In genomic region chr9:132587484-132587858, GRCh38 we compare ENCODE assay signal across 23 cellular contexts. TPM values are rescaled to one million over a fixed set of nuclear protein-coding genes. Genes with fewer than 3 reads are reported as not detected.
DNase-seq lines count a peak whose midpoint lies in the region; ATAC-seq and TF ChIP-seq lines count a peak whose summit lies in the region.
"Had no signal": no experiment of that assay in that cellular context is flagged by ENCODE, and none has a peak within 500 bp of the region (broad histone marks: within the 10 kb centered on the region; RNA-seq: fewer than 3 reads in every experiment).

No MANE protein-coding gene starts in this region.

- H3K4me1 ChIP-seq in GM23338 (ENCODE audit: insufficient read depth) (peaks cover 60% of the 10 kb centered on the region), IMR-90 (ENCODE audit: control insufficient read depth, insufficient read depth, low read length) (no peaks in the 10 kb centered on the region; the same call in 1 of the 2 replicates), iPS-15b (ENCODE audit: control insufficient read depth, insufficient read depth, low read length) (peaks cover 25% of the 10 kb centered on the region)
- H3K4me1 ChIP-seq: BE2C had no signal

- H3K9me3 ChIP-seq in IMR-90 (ENCODE audit: control insufficient read depth, insufficient read depth, low read length) (peaks cover 2% of the 10 kb centered on the region), iPS-15b (ENCODE audit: control insufficient read depth, insufficient read depth, low read length) (no peaks in the 10 kb centered on the region)
- H3K9me3 ChIP-seq: A549, BE2C, SJSA1 had no signal

- H3K9ac ChIP-seq in IMR-90 (ENCODE audit: low read depth, low read length) = no peak overlapping the region
- H3K9ac ChIP-seq in iPS-15b (ENCODE audit: low read depth, low read length) = no peak overlapping the region
- H3K9ac ChIP-seq: GM23248 had no signal

- no peaks in the 10 kb centered on the region for H3K9me3 Mint-ChIP-seq in GM23338

- no peaks in the 10 kb centered on the region for H3K79me2 ChIP-seq in GM23338 (replicated peaks; ENCODE audit: insufficient read depth)

- no peaks in the 10 kb centered on the region for H3K9me2 ChIP-seq in GM23338 (ENCODE audit: insufficient read depth)

- TF ChIP-seq CTCF in GM23338 (conservative IDR thresholded peaks at IDR 0.05; ENCODE audit: low read depth in 2 of 2) = no peak
- TF ChIP-seq CTCF in IMR-90 (conservative IDR thresholded peaks at IDR 0.05; ENCODE audit: low read depth, low read length) = no peak

- H3K27me3 ChIP-seq in GM23338 (ENCODE audit: insufficient read depth) (peaks cover 100% of the 10 kb centered on the region), IMR-90 (ENCODE audit: control insufficient read depth, insufficient read depth, low read length) (peaks cover 95% of the 10 kb centered on the region), iPS-15b (ENCODE audit: control insufficient read depth, insufficient read depth, low read length) (peaks cover 92% of the 10 kb centered on the region)

- peak overlapping the region; percentile 7; the same call in 1 of the 2 replicates for H3K23ac ChIP-seq in IMR-90 (ENCODE audit: low read depth, low read length)

- WGBS in IMR-90 (ENCODE audit: extremely low coverage in 2 of 2, insufficient read length in 1 of 2), 2 experiments = 11% methylated on average over 5 of the region's 12 CpGs; no CpG with 5 or more reads in 1 of the 2 experiments

- no peak overlapping the region for H3K56ac ChIP-seq in IMR-90 (ENCODE audit: extremely low read depth, insufficient read depth, low read length)

- no peaks in the 10 kb centered on the region; the same call in 1 of the 2 replicates for H3K9me1 ChIP-seq in IMR-90 (ENCODE audit: insufficient read depth, low read length)

- no peak overlapping the region for H2BK120ac ChIP-seq in IMR-90 (ENCODE audit: low read depth, low read length)

- ATAC-seq in GM23338 = no peak
- no peak for ATAC-seq in IMR-90 (ENCODE audit: low read depth)
- ATAC-seq: A549, Panc1, Right ventricle myocardium inferior had no signal

- no peak overlapping the region for H3K27ac ChIP-seq in GM23338 (ENCODE audit: low read depth)
- no peak overlapping the region for H3K27ac ChIP-seq in IMR-90 (ENCODE audit: insufficient read depth, low read length)
- H3K27ac ChIP-seq: A549, GM23248, SJSA1 had no signal

- dilution Hi-C loops in IMR-90 (cut with HindIII; ENCODE audit: low sequenced_read_pairs, unreplicated experiment) = no loop called here

- CTCF ChIA-PET in IMR-90 (lab: Yijun Ruan, JAX) = no interaction called here

- H3K36me3 ChIP-seq in GM23338 (ENCODE audit: insufficient read depth) = no peaks in the 10 kb centered on the region
- H3K36me3 ChIP-seq in IMR-90 (ENCODE audit: control insufficient read depth, insufficient read depth, low read length) = no peaks in the 10 kb centered on the region
- peaks cover 3% of the 10 kb centered on the region for H3K36me3 ChIP-seq in iPS-15b (ENCODE audit: control insufficient read depth, insufficient read depth, low read length)
- H3K36me3 ChIP-seq: BE2C, SJSA1 had no signal

- H3K14ac ChIP-seq in IMR-90 (replicated peaks; ENCODE audit: low read depth, low read length) = no peak overlapping the region

- H2AK9ac ChIP-seq in IMR-90 (replicated peaks; ENCODE audit: low read depth, low read length, poor library complexity) = no peak overlapping the region

- no peak overlapping the region for H3K4ac ChIP-seq in IMR-90 (ENCODE audit: low read depth, low read length)

- no peaks in the 10 kb centered on the region for H3K79me1 ChIP-seq in IMR-90 (ENCODE audit: low read depth in 1 of 2, low read length in 2 of 2)

- TF ChIP-seq POLR2A in IMR-90 (IDR thresholded peaks at IDR 0.05; ENCODE audit: low read depth, low read length) = no peak

- in situ Hi-C loops in IMR-90 (cut with MboI; ENCODE audit: low sequenced_read_pairs) = no loop called here

- no peak overlapping the region for H2AFZ ChIP-seq in GM23338
- H2AFZ ChIP-seq in IMR-90 (replicated peaks; ENCODE audit: low read length, poor library complexity) = no peak overlapping the region
- H2AFZ ChIP-seq: GM23248 had no signal

- peak overlapping the region; percentile 76 for H3K4me2 ChIP-seq in GM23338
- H3K4me2 ChIP-seq in IMR-90 (ENCODE audit: low read depth, low read length) = no peak overlapping the region
- H3K4me2 ChIP-seq: A549 had no signal

- H3K4me3 Mint-ChIP-seq in GM23338 = no peak overlapping the region
- H3K4me3 Mint-ChIP-seq: CD4-positive, CD25-positive, alpha-beta regulatory T cell had no signal

- DNase-seq in GM23338 (ENCODE audit: low spot score) (no peak), IMR-90 (no peak), posterior vena cava (ENCODE audit: low spot score) (peak; percentile 74), HPDE6-E6E7 (ENCODE audit: extremely low spot score) (no peak), H4 (ENCODE audit: low spot score) (no peak), NCI-H226 (no peak)
- DNase-seq in activated CD4-positive, alpha-beta T cell treated with anti-CD3 and anti-CD28 coated beads for 48 hours = no peak
- DNase-seq: BE2C; CD4-positive, CD25-positive, alpha-beta regulatory T cell; COR-L47; DND-41; GM23248; NCI-H1105; NCI-H146; NCI-H345; NCI-H524; NCI-H774; NK-92 treated with Interleukin-12 subunit alpha and Interleukin-12 subunit beta, amount 100 ng/mL, for 24 hours had no signal

- no peak overlapping the region for H2BK5ac ChIP-seq in IMR-90 (ENCODE audit: low read depth, low read length, poor library complexity, severe bottlenecking)

- H3K4me3 ChIP-seq in GM23338 (peak overlapping the region; percentile 48), IMR-90 (ENCODE audit: insufficient read depth, low read depth, low read length) (no peak overlapping the region), iPS-15b (ENCODE audit: low read depth, low read length) (peak overlapping the region; percentile 39)
- H3K4me3 ChIP-seq: A549, GM23248, SJSA1 had no signal

- H3K18ac ChIP-seq in IMR-90 (ENCODE audit: low read depth, low read length) = no peak overlapping the region

- H2BK20ac ChIP-seq in IMR-90 (ENCODE audit: low read depth, low read length) = no peak overlapping the region

- peaks cover 57% of the 10 kb centered on the region for H3K4me1 Mint-ChIP-seq in GM23338

- POLR2A ChIA-PET in IMR-90 (lab: Charles Lee; ENCODE audit: unreplicated experiment) = no interaction called here

- no peak overlapping the region for H3K27ac Mint-ChIP-seq in GM23338

- no peak overlapping the region for H2AK5ac ChIP-seq in IMR-90 (ENCODE audit: low read depth, low read length)

- H3F3A ChIP-seq in GM23338 (replicated peaks; ENCODE audit: low read depth) = 0 out of 2 replicates have a peak, but pooled peaks cover 21% of the 10 kb centered on the region

- H3K27me3 Mint-ChIP-seq in GM23338 (ENCODE audit: insufficient read depth, low read depth, poor library complexity) = peaks cover 92% of the 10 kb centered on the region

- H4K8ac ChIP-seq in IMR-90 (ENCODE audit: low read depth in 2 of 2, low read length in 2 of 2) = no peak overlapping the region

- H4K5ac ChIP-seq in IMR-90 (ENCODE audit: low read depth, low read length) = no peak overlapping the region

- no peak overlapping the region for H2BK15ac ChIP-seq in IMR-90 (ENCODE audit: low read depth, low read length)

- no peaks in the 10 kb centered on the region; the same call in 2 of the 3 replicates for H3K36me3 Mint-ChIP-seq in GM23338 (ENCODE audit: low read depth)

- BruUV-seq in IMR-90 (replicated peaks; lab: Mats Ljungman, UMichigan) = no TSS peak

- peaks cover 22% of the 10 kb centered on the region for H4K20me1 ChIP-seq in GM23338 (replicated peaks; ENCODE audit: insufficient read depth)
- peaks cover 53% of the 10 kb centered on the region for H4K20me1 ChIP-seq in IMR-90 (ENCODE audit: insufficient read depth, low read length)

- intact Hi-C loops in IMR-90 (cut with micrococcal nuclease) (no loop called here), posterior vena cava (cut with DNase I) (no loop called here)

- no peak overlapping the region for H4K91ac ChIP-seq in IMR-90 (ENCODE audit: insufficient read depth, low read depth, low read length)

- TF ChIP-seq RAD21 in IMR-90 (IDR thresholded peaks at IDR 0.05; ENCODE audit: low read length) = no peak

TF ChIP-seq in GM23338, 12 proteins besides CTCF, POLR2A, EP300 and RAD21 (continues in another document):
- TF ChIP-seq ZNF331 (CRISPR knock-in tag; IDR thresholded peaks at IDR 0.05; ENCODE audit: low read depth) (no peak), ZNF114 (CRISPR knock-in tag; IDR thresholded peaks at IDR 0.05) (no peak), STAT1 (IDR thresholded peaks at IDR 0.05; ENCODE audit: unreplicated experiment) (no peak)

TF ChIP-seq in IMR-90, 13 proteins besides CTCF, POLR2A, EP300 and RAD21 (continues in another document):
- no peak for TF ChIP-seq RCOR1 (IDR thresholded peaks at IDR 0.05; ENCODE audit: insufficient replicate concordance, low read length)
- no peak for TF ChIP-seq CHD1 (IDR thresholded peaks at IDR 0.05; ENCODE audit: low read depth, low read length)
- no peak for TF ChIP-seq USF2 (IDR thresholded peaks at IDR 0.05; ENCODE audit: low read depth, low read length)
- TF ChIP-seq MAFK (IDR thresholded peaks at IDR 0.05; ENCODE audit: low read depth, low read length) = no peak
- TF ChIP-seq MAZ (IDR thresholded peaks at IDR 0.05; ENCODE audit: borderline replicate concordance, low read depth, low read length) = no peak
- TF ChIP-seq NFE2L2 (IDR thresholded peaks at IDR 0.05; ENCODE audit: low read depth, low read length) = no peak

RNA-seq across cellular contexts. Expression of gene BARHL1, which starts 5.1 kb away (rescaled TPM):
- not detected in 2 replicates for total RNA-seq in GM23338 (2014; rRNA removed; shearing (Covaris generic))
- polyA plus RNA-seq in GM23338 (2016; fragmentation: Nextera tagmentation; extraction: Ambion mirVana) = not detected in 2 replicates
- total RNA-seq in IMR-90 (2012; rRNA removed) = not detected in 2 replicates
- not detected in 2 replicates for polyA plus RNA-seq in IMR-90 (2012; rRNA removed)
- not detected in 2 replicates for polyA plus RNA-seq in IMR-90 (2012; cell fraction: cytosol; rRNA removed)
- polyA plus RNA-seq in IMR-90 (2012; cell fraction: nucleus; rRNA removed; ENCODE audit: low replicate concordance) = not detected in 2 replicates
- total RNA-seq in posterior vena cava = not detected
- total RNA-seq in H4 (2014; rRNA removed; shearing (Covaris generic)) = not detected in 2 replicates
- total RNA-seq: CD4-positive, CD25-positive, alpha-beta regulatory T cell; GM23248; Right ventricle myocardium inferior; SJSA1 had no signal
- polyA plus RNA-seq: A549; CD4-positive, CD25-positive, alpha-beta regulatory T cell; GM23248 had no signal
